Comparison of ENCODE assay signal across 1 cellular context in genomic region chr7:150449206-150449956, GRCh38.
TF ChIP-seq lines count a peak whose summit lies in the region.

No MANE protein-coding gene starts in this region.

TF ChIP-seq in GM23338, 12 proteins besides CTCF, POLR2A, EP300 and RAD21 (continued from another document):
- TF ChIP-seq ZNF462 (CRISPR knock-in tag; IDR thresholded peaks at IDR 0.05) (no peak), JUNB (IDR thresholded peaks at IDR 0.05; ENCODE audit: unreplicated experiment) (no peak)
